30 cellular contexts compared by ENCODE assay signal in genomic region chr1:241698177-241698576, GRCh38. TPM values are rescaled to one million over a fixed set of nuclear protein-coding genes. Genes with fewer than 3 reads are reported as not detected.
"Had no signal": no experiment of that assay in that cellular context is flagged by ENCODE, and none has a peak within 500 bp of the region (broad histone marks: within the 10 kb centered on the region; RNA-seq: fewer than 3 reads in every experiment).

No MANE protein-coding gene starts in this region.

- ATAC-seq: stimulated activated effector memory CD8-positive, alpha-beta T cell treated with anti-CD3 and anti-CD28 coated beads, Interleukin-12 subunit alpha, Interleukin-12 subunit beta, amount 100 ng/mL, for 72 hours; stimulated activated memory B cell treated with anti-CD40 and anti-IgM and Interleukin-4, amounts not matched to agents 10 μg/mL and 1 μg/mL and 100 μg/mL, for 72 hours; stimulated activated naive B cell treated with anti-CD40 and anti-IgM and Interleukin-4, amounts not matched to agents 10 μg/mL and 1 μg/mL and 100 μg/mL, for 72 hours; stimulated activated naive CD8-positive, alpha-beta T cell treated with anti-CD3 and anti-CD28 coated beads, Interleukin-15, amount 100 ng/mL, for 72 hours; stimulated activated naive CD8-positive, alpha-beta T cell treated with anti-CD3 and anti-CD28 coated beads, Interleukin-15, Interleukin-2, amounts not matched to agents 100 U/mL and 50 U/mL, for 24 hours; upper lobe of right lung had no signal

- FAIRE-seq: urothelium cell line had no signal

- H3K4me1 ChIP-seq: stomach, suprapubic skin, thyroid gland, tibial nerve, transverse colon, upper lobe of left lung, upper lobe of right lung, uterus, vagina had no signal

- H3K27ac ChIP-seq: stomach, suprapubic skin, testis, thoracic aorta, thyroid gland, tibial artery, tibial nerve, transverse colon, upper lobe of left lung, upper lobe of right lung, uterus, vagina had no signal

- DNase-seq: stimulated activated CD4-positive, alpha-beta T cell treated with anti-CD3 and anti-CD28 coated beads, Interleukin-2, amount 100 ng/mL, for 48 hours; stimulated activated CD4-positive, alpha-beta T cell treated with anti-CD3 and anti-CD28 coated beads, Interleukin-4, amount 100 ng/mL, for 1 hour; stimulated activated CD4-positive, alpha-beta T cell treated with anti-CD3 and anti-CD28 coated beads, Interleukin-4, amount 100 ng/mL, for 24 hours; stimulated activated CD4-positive, alpha-beta T cell treated with anti-CD3 and anti-CD28 coated beads, Interleukin-4, amount 100 ng/mL, for 4 hours; stimulated activated CD8-positive, alpha-beta memory T cell treated with anti-CD3 and anti-CD28 coated beads, Interleukin-4, amount 100 ng/mL, for 48 hours; stimulated activated naive B cell treated with anti-CD40 and anti-IgM and Interleukin-4, amounts not matched to agents 10 μg/mL and 1 μg/mL and 100 μg/mL, for 72 hours; stimulated activated naive CD4-positive, alpha-beta T cell; stimulated activated naive CD4-positive, alpha-beta T cell treated with Interleukin-2 at 50 U/mL for 16 hours; stimulated activated naive CD8-positive, alpha-beta T cell treated with anti-CD3 and anti-CD28 coated beads, Interleukin-15, amount 100 ng/mL, for 72 hours; stimulated activated naive CD8-positive, alpha-beta T cell treated with anti-CD3 and anti-CD28 coated beads, Interleukin-15, Interleukin-2, amounts not matched to agents 100 U/mL and 50 U/mL, for 24 hours; stomach; substantia nigra; testis; thyroid gland; tibial artery; transverse colon; upper lobe of left lung; upper lobe of right lung; uterus had no signal

- H3K4me3 ChIP-seq: stomach, suprapubic skin, testis, thoracic aorta, thyroid gland, tibial artery, tibial nerve, transverse colon, upper lobe of left lung, upper lobe of right lung, uterus, vagina had no signal

- H3K27me3 ChIP-seq: stomach, suprapubic skin, testis, thyroid gland, tibial artery, tibial nerve, transverse colon, upper lobe of left lung, upper lobe of right lung, uterus, vagina had no signal

- H3K9me3 ChIP-seq: stomach, suprapubic skin, testis, thoracic aorta, thyroid gland, tibial artery, tibial nerve, transverse colon, upper lobe of left lung, upper lobe of right lung, uterus, vagina had no signal

- H3K36me3 ChIP-seq: stomach, suprapubic skin, thoracic aorta, thyroid gland, tibial artery, tibial nerve, transverse colon, upper lobe of left lung, upper lobe of right lung, uterus, vagina had no signal

RNA-seq across cellular contexts. Expression of gene WDR64, which starts 46.1 kb away (rescaled TPM):
- total RNA-seq: stomach, subcutaneous adipose tissue, suprapubic skin, temporal lobe, thoracic aorta, thyroid gland, transverse colon, upper lobe of right lung, ureter, urinary bladder, vagina had no signal
